10 cellular contexts compared by ENCODE assay signal in genomic region chr2:46097714-46098480, GRCh38.
DNase-seq lines count a peak whose midpoint lies in the region; ATAC-seq and TF ChIP-seq lines count a peak whose summit lies in the region.
"Had no signal": no experiment of that assay in that cellular context is flagged by ENCODE, and none has a peak within 500 bp of the region (broad histone marks: within the 10 kb centered on the region; RNA-seq: fewer than 3 reads in every experiment).

No MANE protein-coding gene starts in this region.

- WGBS in mammary epithelial cell (ENCODE audit: low coverage, missing lambda C conversion rate): 6% methylated on average over 4 of the region's 4 CpGs

- H3K36me3 Mint-ChIP-seq in glutamatergic neuron (ENCODE audit: unreplicated experiment): peaks cover 30% of the 10 kb centered on the region

- dilution Hi-C loops in mammary epithelial cell (cut with HindIII; ENCODE audit: low sequenced_read_pairs): no loop called here

- TF ChIP-seq CTCF in mammary epithelial cell (conservative IDR thresholded peaks at IDR 0.05 in 1 of 2, IDR thresholded peaks at IDR 0.05 in 1 of 2; ENCODE audit: extremely low read depth in 1 of 2, insufficient read depth in 1 of 2, low read depth in 1 of 2, low read length in 2 of 2) (no peak), upper lobe of right lung (IDR thresholded peaks at IDR 0.05) (no peak), glutamatergic neuron (IDR thresholded peaks at IDR 0.05; ENCODE audit: partially characterized antibody, unreplicated experiment) (no peak)

- no peak overlapping the region for H3K4me3 Mint-ChIP-seq in glutamatergic neuron (ENCODE audit: unreplicated experiment)
- H3K4me3 Mint-ChIP-seq: IgD-negative memory B cell had no signal

- no peak overlapping the region for H3K27ac Mint-ChIP-seq in glutamatergic neuron (ENCODE audit: unreplicated experiment)
- H3K27ac Mint-ChIP-seq: IgD-negative memory B cell had no signal

- H4K20me1 ChIP-seq in mammary epithelial cell (ENCODE audit: insufficient read depth, low read length): no peaks in the 10 kb centered on the region
- H4K20me1 ChIP-seq: BLaER1 treated with 17β-estradiol and CSF1 and Interleukin-3, amounts not matched to agents 10 nM and 100 nM had no signal

- BruUV-seq in mammary epithelial cell (replicated peaks; lab: Mats Ljungman, UMichigan): no TSS peak

- H3K9me3 Mint-ChIP-seq in glutamatergic neuron (ENCODE audit: unreplicated experiment): peaks cover 3% of the 10 kb centered on the region

- H3K9me3 ChIP-seq in mammary epithelial cell (replicated peaks; ENCODE audit: insufficient read depth, low read length): peaks cover 3% of the 10 kb centered on the region
- H3K9me3 ChIP-seq in upper lobe of right lung: no peaks in the 10 kb centered on the region

- DNase-seq in SIG-M5 treated with dmso at 0.1 percent for 504 hours (lab: John Stamatoyannopoulos, UW; ENCODE audit: unreplicated experiment): peak; percentile 43
- no peak for DNase-seq in SIG-M5 (lab: John Stamatoyannopoulos, UW)
- DNase-seq in mammary epithelial cell: peak; percentile 92
- DNase-seq in left colon: peak; percentile 45 to 79
- DNase-seq in upper lobe of right lung: no peak
- DNase-seq in central memory CD4-positive, alpha-beta T cell: no peak
- DNase-seq in glutamatergic neuron: no peak

- peak overlapping the region; percentile 89 for H3K27ac ChIP-seq in mammary epithelial cell (ENCODE audit: insufficient read depth, low read depth, low read length)
- peak overlapping the region; percentile 33 for H3K27ac ChIP-seq in upper lobe of right lung

- H3K4me2 ChIP-seq in mammary epithelial cell (ENCODE audit: insufficient read depth, low read depth, low read length): peak overlapping the region; percentile 48

- H3K27me3 ChIP-seq in mammary epithelial cell (ENCODE audit: insufficient read depth, low read length) (no peaks in the 10 kb centered on the region), upper lobe of right lung (no peaks in the 10 kb centered on the region)
- H3K27me3 ChIP-seq: BLaER1 treated with 17β-estradiol and CSF1 and Interleukin-3, amounts not matched to agents 10 nM and 100 nM had no signal

- no peaks in the 10 kb centered on the region for H3K4me1 Mint-ChIP-seq in glutamatergic neuron (ENCODE audit: low read depth, unreplicated experiment)
- H3K4me1 Mint-ChIP-seq: IgD-negative memory B cell had no signal

- H3K9ac ChIP-seq in mammary epithelial cell (ENCODE audit: insufficient read depth, low read length): peak overlapping the region; percentile 36

- intact Hi-C loops in mammary epithelial cell (cut with micrococcal nuclease): loop anchor here (1.0 to 5.0 kb wide), 2 partner anchors 19 to 74 kb away; no protein-coding TSS in a partner anchor
- intact Hi-C loops in left colon (cut with DNase I, micrococcal nuclease): no loop called here
- intact Hi-C loops in upper lobe of right lung (cut with DNase I): no loop called here

- H2AFZ ChIP-seq in mammary epithelial cell (ENCODE audit: low read depth, low read length): peak overlapping the region; percentile 14

- H3K4me1 ChIP-seq in mammary epithelial cell (ENCODE audit: insufficient read depth, low read length): peaks cover 23% of the 10 kb centered on the region
- peaks cover 16% of the 10 kb centered on the region for H3K4me1 ChIP-seq in upper lobe of right lung

- in situ Hi-C loops in mammary epithelial cell (cut with MboI; ENCODE audit: low sequenced_read_pairs in 2 of 2): no loop called here

- no peaks in the 10 kb centered on the region for H3K79me2 ChIP-seq in mammary epithelial cell (ENCODE audit: insufficient read depth, low read length)

- ATAC-seq in left colon: peak; percentile 94
- ATAC-seq in upper lobe of right lung: peak; percentile 88
- ATAC-seq in HG03135 (IDR thresholded peaks at IDR 0.05; ENCODE audit: unreplicated experiment): no peak

- no peaks in the 10 kb centered on the region for H3K27me3 Mint-ChIP-seq in glutamatergic neuron (ENCODE audit: unreplicated experiment)
- H3K27me3 Mint-ChIP-seq: IgD-negative memory B cell had no signal

- no peaks in the 10 kb centered on the region for H3K36me3 ChIP-seq in mammary epithelial cell (ENCODE audit: insufficient read depth, low read length)
- peaks cover 19% of the 10 kb centered on the region for H3K36me3 ChIP-seq in upper lobe of right lung

- H3K4me3 ChIP-seq in mammary epithelial cell (replicated peaks in 1 of 3; ENCODE audit: insufficient read depth in 1 of 3, low read depth in 2 of 3, low read length in 3 of 3): no peak overlapping the region
- H3K4me3 ChIP-seq in upper lobe of right lung: no peak overlapping the region
- H3K4me3 ChIP-seq: BLaER1 treated with 17β-estradiol and CSF1 and Interleukin-3, amounts not matched to agents 10 nM and 100 nM had no signal

- CTCF ChIA-PET in mammary epithelial cell (lab: Charles Lee; ENCODE audit: low non-redundant PET): no interaction called here

Comparison
In these comparisons a context has a peak if more than half of its experiments do, and no peak if none do; other contexts are left out.
1. DNase-seq: peak in SIG-M5 treated with dmso at 0.1 percent for 504 hours (single experiment), mammary epithelial cell (single experiment) and left colon (2 of 2); none in SIG-M5 (single experiment), upper lobe of right lung (single experiment), central memory CD4-positive, alpha-beta T cell (single experiment) and glutamatergic neuron (single experiment).